In the genomic region with DNA sequence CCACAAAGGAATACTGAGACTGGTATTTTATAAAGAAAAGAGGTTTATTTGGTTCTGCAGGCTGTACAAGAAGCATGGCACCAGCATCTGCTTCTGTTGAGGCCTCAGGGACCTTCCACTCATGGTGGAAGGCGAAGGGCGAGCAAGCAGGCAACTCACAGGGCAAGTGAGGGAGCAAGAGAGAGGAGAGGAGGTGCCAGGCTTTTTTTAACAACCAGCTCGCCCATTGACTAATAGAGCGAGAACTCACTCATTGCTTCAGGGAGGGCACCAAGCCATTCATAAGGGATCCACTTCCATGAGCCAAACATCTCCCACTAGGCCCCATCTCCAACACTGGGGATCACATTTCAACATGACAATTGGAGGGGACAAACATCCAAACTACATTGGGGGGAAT, we compare ENCODE assay signal across 9 cellular contexts.
DNase-seq lines count a peak whose midpoint lies in the region.
"Had no signal": no experiment of that assay in that cellular context is flagged by ENCODE, and none has a peak within 500 bp of the region (broad histone marks: within the 10 kb centered on the region; RNA-seq: fewer than 3 reads in every experiment).

No MANE protein-coding gene starts in this region.

- H3K4me1 Mint-ChIP-seq in T-helper 2 cell treated with Interferon-gamma antibody and Interleukin-4, amounts not matched to agents 5 μg/mL and 100 μg/mL, for 36 hours (ENCODE audit: low read depth): peaks cover 28% of the 10 kb centered on the region
- H3K4me1 Mint-ChIP-seq in activated naive CD8-positive, alpha-beta T cell (ENCODE audit: low read depth): peaks cover 20% of the 10 kb centered on the region

- H3K27me3 ChIP-seq in iPS-20b (ENCODE audit: insufficient read depth, low read length): peaks cover 19% of the 10 kb centered on the region
- H3K27me3 ChIP-seq in stomach smooth muscle (ENCODE audit: control insufficient read depth in 1 of 2, insufficient read depth in 2 of 2, low read length in 2 of 2): no peaks in the 10 kb centered on the region
- H3K27me3 ChIP-seq: adrenal gland had no signal

- no peaks in the 10 kb centered on the region for H3K27me3 Mint-ChIP-seq in T-helper 2 cell treated with Interferon-gamma antibody and Interleukin-4, amounts not matched to agents 5 μg/mL and 100 μg/mL, for 36 hours (ENCODE audit: low read depth)
- no peaks in the 10 kb centered on the region for H3K27me3 Mint-ChIP-seq in activated naive CD8-positive, alpha-beta T cell

- peaks cover 4% of the 10 kb centered on the region; the same call in 1 of the 2 replicates for H3K4me1 ChIP-seq in iPS-20b (ENCODE audit: insufficient read depth, low read length)
- H3K4me1 ChIP-seq in stomach smooth muscle (ENCODE audit: control insufficient read depth, insufficient read depth, low read length): peaks cover 14% of the 10 kb centered on the region

- no peaks in the 10 kb centered on the region for H3K9me3 Mint-ChIP-seq in T-helper 2 cell treated with Interferon-gamma antibody and Interleukin-4, amounts not matched to agents 5 μg/mL and 100 μg/mL, for 36 hours
- H3K9me3 Mint-ChIP-seq in activated naive CD8-positive, alpha-beta T cell (ENCODE audit: low read depth): no peaks in the 10 kb centered on the region

- peak overlapping the region; percentile 88; the same call in 1 of the 2 replicates for H3K4me3 ChIP-seq in iPS-20b (ENCODE audit: low read length)
- H3K4me3 ChIP-seq in stomach smooth muscle (ENCODE audit: low read length in 2 of 2): peak overlapping the region; percentile 94 to 98

- H3K27ac ChIP-seq in iPS-20b (ENCODE audit: low read length) (no peak overlapping the region), stomach smooth muscle (ENCODE audit: low read length) (peak overlapping the region; percentile 99)

- H3K9me3 ChIP-seq in iPS-20b (ENCODE audit: insufficient read depth, low read depth, low read length) (no peaks in the 10 kb centered on the region), stomach smooth muscle (ENCODE audit: control insufficient read depth in 2 of 2, low read length in 2 of 2) (no peaks in the 10 kb centered on the region)
- H3K9me3 ChIP-seq: adrenal gland had no signal

- H3K36me3 Mint-ChIP-seq in T-helper 2 cell treated with Interferon-gamma antibody and Interleukin-4, amounts not matched to agents 5 μg/mL and 100 μg/mL, for 36 hours (ENCODE audit: low read depth): peaks cover 36% of the 10 kb centered on the region
- H3K36me3 Mint-ChIP-seq in activated naive CD8-positive, alpha-beta T cell: peaks cover 11% of the 10 kb centered on the region

- no peak for DNase-seq in T-helper 2 cell treated with Interferon-gamma antibody and Interleukin-4, amounts not matched to agents 5 μg/mL and 100 μg/mL, for 36 hours (ENCODE audit: low spot score)
- DNase-seq in T-helper 2 cell (no peak), NCI-H524 treated with DMSO at 0.1 percent for 48 hours (lab: John Stamatoyannopoulos, UW) (no peak), MV-4-11 (lab: John Stamatoyannopoulos, UW) (no peak), NCI-H2171 treated with DMSO at 0.1 percent for 48 hours (lab: John Stamatoyannopoulos, UW) (no peak)

- H3K9ac ChIP-seq in iPS-20b (ENCODE audit: low read depth, low read length) (peak overlapping the region; percentile 86; the same call in 1 of the 2 replicates), stomach smooth muscle (ENCODE audit: low read length in 2 of 2) (peak overlapping the region; percentile 97 to 100)

- peaks cover 30% of the 10 kb centered on the region for H3K36me3 ChIP-seq in iPS-20b (ENCODE audit: insufficient read depth, low read depth, low read length)
- peaks cover 14 to 16% of the 10 kb centered on the region in 2 donors for H3K36me3 ChIP-seq in stomach smooth muscle (ENCODE audit: control insufficient read depth in 2 of 2, insufficient read depth in 2 of 2, low read length in 2 of 2)

- H3K4me3 Mint-ChIP-seq in T-helper 2 cell treated with Interferon-gamma antibody and Interleukin-4, amounts not matched to agents 5 μg/mL and 100 μg/mL, for 36 hours: peak overlapping the region; percentile 86
- H3K4me3 Mint-ChIP-seq in activated naive CD8-positive, alpha-beta T cell: peak overlapping the region; percentile 92

- H3K27ac Mint-ChIP-seq in T-helper 2 cell treated with Interferon-gamma antibody and Interleukin-4, amounts not matched to agents 5 μg/mL and 100 μg/mL, for 36 hours: peak overlapping the region; percentile 93
- H3K27ac Mint-ChIP-seq in activated naive CD8-positive, alpha-beta T cell: peak overlapping the region; percentile 88
